In genomic region chr5:72624641-72625236, GRCh38 we compare ENCODE assay signal across 14 cellular contexts.
A peak's percentile ranks its signal among the peaks of the same experiment; 100 is the strongest.
DNase-seq lines count a peak whose midpoint lies in the region; ATAC-seq and TF ChIP-seq lines count a peak whose summit lies in the region.
"Had no signal": no experiment of that assay in that cellular context is flagged by ENCODE, and none has a peak within 500 bp of the region (broad histone marks: within the 10 kb centered on the region; RNA-seq: fewer than 3 reads in every experiment).

No MANE protein-coding gene starts in this region.

- H3K79me1 ChIP-seq in trophoblast cell (ENCODE audit: low read length): peaks cover 1% of the 10 kb centered on the region

- no peak overlapping the region for H4K8ac ChIP-seq in trophoblast cell (ENCODE audit: low read depth, low read length)

- no peak for TF ChIP-seq CTCF in BJ (IDR thresholded peaks at IDR 0.05; ENCODE audit: insufficient read depth, low read depth, low read length)

- no peak overlapping the region for H3K4ac ChIP-seq in trophoblast cell (ENCODE audit: low read depth, low read length)

- H3K4me3 ChIP-seq in BJ (ENCODE audit: low read depth, low read length) (no peak overlapping the region), trophoblast cell (ENCODE audit: low read depth, low read length) (no peak overlapping the region)

- H2BK5ac ChIP-seq in trophoblast cell (ENCODE audit: low read depth, low read length, poor library complexity): no peak overlapping the region

- no peak overlapping the region for H2AFZ ChIP-seq in trophoblast cell (ENCODE audit: insufficient read depth, low read length, poor library complexity)

- no peak overlapping the region for H4K12ac ChIP-seq in trophoblast cell (ENCODE audit: low read depth, low read length)

- H3K79me2 ChIP-seq in trophoblast cell (ENCODE audit: control insufficient read depth, insufficient read depth, low read length, poor library complexity): no peaks in the 10 kb centered on the region

- DNase-seq in BJ (ENCODE audit: low read depth) (peak; percentile 47), NCI-H460 (ENCODE audit: extremely low read depth, low read depth) (peak; percentile 11), fibroblast of gingiva (ENCODE audit: low read depth) (peak; percentile 79), trophoblast cell (no peak), sciatic nerve (ENCODE audit: low spot score) (no peak), HT-29 (ENCODE audit: low spot score) (no peak)
- no peak for DNase-seq in activated CD8-positive, alpha-beta memory T cell treated with anti-CD3 and anti-CD28 coated beads for 24 hours
- DNase-seq: CD4-positive, alpha-beta memory T cell; central memory CD4-positive, alpha-beta T cell; glutamatergic neuron; NCI-H146; stimulated activated CD8-positive, alpha-beta memory T cell treated with anti-CD3 and anti-CD28 coated beads, Interleukin-4, amount 100 ng/mL, for 48 hours had no signal

- H3K14ac ChIP-seq in trophoblast cell (ENCODE audit: low read length): no peak overlapping the region

- no peak overlapping the region for H3K27ac ChIP-seq in trophoblast cell (ENCODE audit: low read depth, low read length)
- H3K27ac ChIP-seq: HL-60 had no signal

- no peak overlapping the region for H2BK120ac ChIP-seq in trophoblast cell (ENCODE audit: insufficient read depth, low read length, poor library complexity)

- POLR2A ChIA-PET in BJ (lab: Charles Lee): no interaction called here

- H3K4me1 ChIP-seq in trophoblast cell (ENCODE audit: control insufficient read depth in 1 of 2, insufficient read depth in 2 of 2, low read length in 2 of 2): peaks cover 3 to 4% of the 10 kb centered on the region in 2 experiments

- intact Hi-C loops in sciatic nerve (cut with DNase I): no loop called here

- H3K18ac ChIP-seq in trophoblast cell (ENCODE audit: low read length): no peak overlapping the region

- H3K9me3 ChIP-seq in trophoblast cell (ENCODE audit: insufficient read depth, low read depth, low read length): no peaks in the 10 kb centered on the region

- H3K27me3 ChIP-seq in BJ (ENCODE audit: control insufficient read depth, insufficient read depth, low read length) (no peaks in the 10 kb centered on the region), trophoblast cell (ENCODE audit: insufficient read depth, low read length) (no peaks in the 10 kb centered on the region)

- WGBS in trophoblast cell (ENCODE audit: extremely low coverage, insufficient coverage, insufficient read length): no CpG with 5 or more reads among the region's 5 CpGs

- H2AK5ac ChIP-seq in trophoblast cell (ENCODE audit: low read length): no peak overlapping the region

- H3K23ac ChIP-seq in trophoblast cell (ENCODE audit: low read length): no peak overlapping the region

- CTCF ChIA-PET in BJ (lab: Yijun Ruan, JAX): interaction anchor here (0.7 kb wide), 1 partner anchor 194 kb away, joined by 3 read pairs; no protein-coding TSS in a partner anchor

- no peak overlapping the region for H3K4me2 ChIP-seq in trophoblast cell (ENCODE audit: low read length)

- H2BK12ac ChIP-seq in trophoblast cell (ENCODE audit: low read length): no peak overlapping the region

- H4K91ac ChIP-seq in trophoblast cell (ENCODE audit: low read depth, low read length): peak overlapping the region; percentile 38

- no peak for ATAC-seq in sciatic nerve
- ATAC-seq in GM18861 (IDR thresholded peaks at IDR 0.05; ENCODE audit: unreplicated experiment): no peak

- H3K9ac ChIP-seq in trophoblast cell (ENCODE audit: low read length): no peak overlapping the region

- H3K36me3 ChIP-seq in BJ (ENCODE audit: control insufficient read depth, insufficient read depth, low read length) (no peaks in the 10 kb centered on the region), trophoblast cell (ENCODE audit: control insufficient read depth in 1 of 2, insufficient read depth in 2 of 2, low read length in 2 of 2) (no peaks in the 10 kb centered on the region)

Comparison
In these comparisons a context has a peak if more than half of its experiments do, and no peak if none do; other contexts are left out.
1. DNase-seq: peak in BJ (single experiment), NCI-H460 (single experiment) and fibroblast of gingiva (single experiment); none in trophoblast cell (0 of 2), sciatic nerve (single experiment), activated CD8-positive, alpha-beta memory T cell treated with anti-CD3 and anti-CD28 coated beads for 24 hours (single experiment) and HT-29 (single experiment).